ENCODE assay signal across 1 cellular context in the genomic region with DNA sequence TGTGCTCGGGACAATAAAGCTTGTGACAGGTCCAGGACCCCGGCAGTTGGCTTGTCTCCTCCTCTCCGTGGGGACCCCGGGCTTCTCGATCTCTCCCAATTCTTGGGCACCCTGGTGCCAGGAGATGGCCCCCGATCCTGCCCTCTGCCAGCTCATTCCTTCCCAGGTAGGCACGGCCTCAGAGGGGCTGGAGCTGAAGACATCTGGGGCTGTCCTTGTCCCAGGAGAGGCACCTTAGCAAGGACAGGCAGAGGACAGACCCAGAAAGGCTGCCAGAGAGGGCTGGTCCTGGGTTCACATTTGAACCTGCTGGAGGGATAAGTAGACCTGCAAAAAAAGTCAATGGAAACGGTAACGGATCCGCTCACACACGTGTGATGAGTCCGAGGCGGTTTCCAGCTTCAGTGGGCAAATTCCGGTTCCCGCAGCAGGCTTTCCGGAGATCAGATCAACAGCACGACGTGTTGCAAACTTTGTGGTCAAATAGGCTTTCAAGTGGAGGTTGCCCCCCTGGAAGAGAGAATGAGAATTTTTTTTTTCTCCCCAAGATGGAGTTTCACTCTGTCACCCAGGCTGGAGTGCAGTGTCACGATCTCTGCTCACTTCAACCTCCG.
TF ChIP-seq lines count a peak whose summit lies in the region.

No MANE protein-coding gene starts in this region.

TF ChIP-seq in K562, 482 proteins besides CTCF, POLR2A, EP300 and RAD21:
- TF ChIP-seq, protein P1, sequence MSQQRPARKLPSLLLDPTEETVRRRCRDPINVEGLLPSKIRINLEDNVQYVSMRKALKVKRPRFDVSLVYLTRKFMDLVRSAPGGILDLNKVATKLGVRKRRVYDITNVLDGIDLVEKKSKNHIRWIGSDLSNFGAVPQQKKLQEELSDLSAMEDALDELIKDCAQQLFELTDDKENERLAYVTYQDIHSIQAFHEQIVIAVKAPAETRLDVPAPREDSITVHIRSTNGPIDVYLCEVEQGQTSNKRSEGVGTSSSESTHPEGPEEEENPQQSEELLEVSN (IDR thresholded peaks at IDR 0.05; ENCODE audit: borderline replicate concordance in 1 of 2, extremely low read depth in 1 of 2, insufficient read depth in 1 of 2, insufficient read length in 1 of 2, low read depth in 1 of 2, low read length in 1 of 2, poor library complexity in 1 of 2, severe bottlenecking in 1 of 2) = peak in 1 of 2 experiments; percentile 30
- no peak for TF ChIP-seq ARID1B (IDR thresholded peaks at IDR 0.05)
- TF ChIP-seq FOSL1 (tag; conservative IDR thresholded peaks at IDR 0.05) = no peak
- TF ChIP-seq GABPA (tag; conservative IDR thresholded peaks at IDR 0.05; ENCODE audit: low read depth) = peak; percentile 35; the same call in 1 of the 2 replicates
TF ChIP-seq in K562: peak in this region for 2.
